Comparison of ENCODE assay signal across 16 cellular contexts in the genomic region with DNA sequence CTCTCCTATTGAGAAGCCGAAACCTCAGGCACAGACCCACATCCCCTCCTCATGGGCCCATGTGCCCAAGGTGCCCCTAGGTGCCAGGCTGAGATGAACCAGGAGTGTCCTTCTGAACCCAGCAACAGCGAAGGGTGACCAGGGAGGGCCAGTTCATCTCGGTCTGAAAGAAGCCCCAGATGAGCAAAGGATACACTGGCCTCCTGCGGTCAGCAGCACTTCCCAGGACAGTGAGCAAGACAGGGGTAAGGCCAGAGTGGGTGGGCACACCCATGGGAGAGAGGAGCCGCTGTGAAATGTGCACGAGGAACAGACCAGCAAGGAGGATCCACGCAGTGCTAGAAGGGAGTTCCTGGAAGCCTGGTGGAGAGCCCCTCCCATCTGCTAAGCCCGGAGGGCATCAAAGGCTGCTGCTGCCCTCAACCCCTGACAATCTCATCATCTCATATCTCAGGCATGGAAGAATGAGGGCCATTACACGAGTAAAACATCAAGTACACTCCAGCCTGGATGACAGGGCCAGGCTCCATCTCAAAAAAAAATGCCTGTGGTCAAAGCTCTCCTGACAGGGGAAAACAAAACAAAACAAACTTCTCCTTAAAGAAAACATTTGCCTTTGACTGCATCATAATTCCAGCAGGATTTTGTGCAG. TPM values are rescaled to one million over a fixed set of nuclear protein-coding genes. Genes with fewer than 3 reads are reported as not detected.
DNase-seq lines count a peak whose midpoint lies in the region; ATAC-seq and TF ChIP-seq lines count a peak whose summit lies in the region.
"Had no signal": no experiment of that assay in that cellular context is flagged by ENCODE, and none has a peak within 500 bp of the region (broad histone marks: within the 10 kb centered on the region; RNA-seq: fewer than 3 reads in every experiment).

No MANE protein-coding gene starts in this region.

- TF ChIP-seq CTCF in DND-41 (IDR thresholded peaks at IDR 0.05; ENCODE audit: borderline replicate concordance, extremely low read depth, low read length, poor library complexity, severe bottlenecking) (no peak), chondrocyte (IDR thresholded peaks at IDR 0.05) (no peak), osteocyte (IDR thresholded peaks at IDR 0.05) (no peak), ascending aorta (IDR thresholded peaks at IDR 0.05) (no peak)

- no peak overlapping the region for H3K4me3 Mint-ChIP-seq in chondrocyte (ENCODE audit: unreplicated experiment)
- no peak overlapping the region for H3K4me3 Mint-ChIP-seq in osteocyte (ENCODE audit: unreplicated experiment)
- H3K4me3 Mint-ChIP-seq: CD4-positive, alpha-beta T cell; memory B cell had no signal

- H3K4me1 Mint-ChIP-seq in chondrocyte (ENCODE audit: low read depth) (peaks cover 9% of the 10 kb centered on the region), osteocyte (ENCODE audit: unreplicated experiment) (peaks cover 16% of the 10 kb centered on the region)

- H3K27ac Mint-ChIP-seq in chondrocyte (ENCODE audit: unreplicated experiment) (peak overlapping the region; percentile 27), osteocyte (ENCODE audit: unreplicated experiment) (peak overlapping the region; percentile 0)
- H3K27ac Mint-ChIP-seq: CD4-positive, alpha-beta T cell; memory B cell had no signal

- H3K27ac ChIP-seq in DND-41 (ENCODE audit: low read length): no peak overlapping the region
- no peak overlapping the region for H3K27ac ChIP-seq in ascending aorta
- H3K27ac ChIP-seq: testis had no signal

- no peak overlapping the region for H3K4me3 ChIP-seq in DND-41 (ENCODE audit: low read depth in 1 of 2, low read length in 2 of 2)
- H3K4me3 ChIP-seq in ascending aorta: no peak overlapping the region
- H3K4me3 ChIP-seq: testis had no signal

- intact Hi-C loops in ascending aorta (cut with DNase I): no loop called here

- ATAC-seq in DND-41 (ENCODE audit: insufficient read depth, low read depth) (peak; percentile 27; the same call in 1 of the 3 replicates), GM18520 (IDR thresholded peaks at IDR 0.05; ENCODE audit: unreplicated experiment) (no peak)

- H3K79me2 ChIP-seq in DND-41 (ENCODE audit: insufficient read depth, low read length): no peaks in the 10 kb centered on the region

- H3K4me2 ChIP-seq in DND-41 (ENCODE audit: insufficient read depth, low read length): no peak overlapping the region

- H3K27me3 ChIP-seq in DND-41 (ENCODE audit: insufficient read depth, low read length, poor library complexity) (no peaks in the 10 kb centered on the region), ascending aorta (peaks cover under 1% of the 10 kb centered on the region)
- H3K27me3 ChIP-seq: testis had no signal

- no peak overlapping the region for H2AFZ ChIP-seq in DND-41 (ENCODE audit: low read depth, low read length)

- H3K9me3 ChIP-seq in DND-41 (ENCODE audit: insufficient read depth, low read length, severe bottlenecking) (no peaks in the 10 kb centered on the region), ascending aorta (no peaks in the 10 kb centered on the region)
- H3K9me3 ChIP-seq: testis had no signal

- H3K4me1 ChIP-seq in DND-41 (ENCODE audit: insufficient read depth, low read length) (no peaks in the 10 kb centered on the region), ascending aorta (no peaks in the 10 kb centered on the region)
- H3K4me1 ChIP-seq: testis had no signal

- H3K9me3 Mint-ChIP-seq in chondrocyte (ENCODE audit: low read depth) (no peaks in the 10 kb centered on the region), osteocyte (ENCODE audit: unreplicated experiment) (no peaks in the 10 kb centered on the region)
- H3K9me3 Mint-ChIP-seq: CD4-positive, alpha-beta T cell; memory B cell had no signal

- H4K20me1 ChIP-seq in DND-41 (ENCODE audit: insufficient read depth, low read length): 0 out of 2 replicates have a peak, but pooled peaks cover 3% of the 10 kb centered on the region

- DNase-seq in DND-41 (no peak), NCI-H69 (lab: John Stamatoyannopoulos, UW) (peak; percentile 36), chondrocyte (ENCODE audit: low spot score) (no peak), osteocyte (ENCODE audit: extremely low spot score, unreplicated experiment) (no peak), ascending aorta (ENCODE audit: low spot score in 2 of 2) (no peak), activated gamma-delta T cell treated with Interleukin-2 at 50 U/mL for 16 hours (no peak), NCI-H748 (lab: John Stamatoyannopoulos, UW; ENCODE audit: unreplicated experiment) (no peak)
- DNase-seq: CD4-positive, alpha-beta T cell; GDM1; NCI-H2227 treated with DMSO at 0.1 percent for 48 hours; testis had no signal

- H3K9ac ChIP-seq in DND-41 (ENCODE audit: low read depth, low read length): no peak overlapping the region

- H3K36me3 ChIP-seq in DND-41 (ENCODE audit: insufficient read depth, low read length) (no peaks in the 10 kb centered on the region), ascending aorta (no peaks in the 10 kb centered on the region)

- H3K36me3 Mint-ChIP-seq in chondrocyte (ENCODE audit: low read depth) (no peaks in the 10 kb centered on the region), osteocyte (ENCODE audit: unreplicated experiment) (no peaks in the 10 kb centered on the region)
- H3K36me3 Mint-ChIP-seq: memory B cell had no signal

- H3K27me3 Mint-ChIP-seq in chondrocyte (ENCODE audit: low read depth) (no peaks in the 10 kb centered on the region), osteocyte (ENCODE audit: unreplicated experiment) (peaks cover 6% of the 10 kb centered on the region)

RNA-seq across cellular contexts. Expression of a gene that starts 3.3 kb away (rescaled TPM):
- total RNA-seq in chondrocyte (not detected in 3 replicates), osteocyte (not detected in 2 replicates), ascending aorta (not detected)
- total RNA-seq: cardiac septum; CD4-positive, alpha-beta T cell; glomerular endothelial cell; HT1080 had no signal

RNA-seq across cellular contexts. Expression of a gene that starts 10.7 kb away (rescaled TPM):
- total RNA-seq in chondrocyte (32.0 to 39.6 TPM (median 35.4 TPM) in 3 replicates), osteocyte (45.1 and 45.3 TPM in 2 replicates), ascending aorta (24.9 TPM)

RNA-seq across cellular contexts. Expression of a gene that starts 16.6 kb away (rescaled TPM):
- not detected in 3 replicates for total RNA-seq in chondrocyte
- not detected in 2 replicates for total RNA-seq in osteocyte
- total RNA-seq in ascending aorta: not detected
- total RNA-seq: CD4-positive, alpha-beta T cell; glomerular endothelial cell; HT1080 had no signal

RNA-seq across cellular contexts. Expression of a gene that starts 23.5 kb away (rescaled TPM):
- not detected in 3 replicates for total RNA-seq in chondrocyte
- total RNA-seq in osteocyte: not detected in 2 replicates
- 4,439 TPM for total RNA-seq in ascending aorta
- total RNA-seq: CD4-positive, alpha-beta T cell; glomerular endothelial cell; HT1080 had no signal

RNA-seq across cellular contexts. Expression of a gene that starts 27.3 kb away (rescaled TPM):
- not detected in 3 replicates for total RNA-seq in chondrocyte
- not detected in 2 replicates for total RNA-seq in osteocyte
- total RNA-seq in ascending aorta: 585 TPM
- total RNA-seq: CD4-positive, alpha-beta T cell; glomerular endothelial cell; HT1080 had no signal
